In genomic region chr5:122726990-122727616, GRCh38 we compare ENCODE assay signal across 9 cellular contexts. TPM values are rescaled to one million over a fixed set of nuclear protein-coding genes. Genes with fewer than 3 reads are reported as not detected.
DNase-seq lines count a peak whose midpoint lies in the region; ATAC-seq, FAIRE-seq and TF ChIP-seq lines count a peak whose summit lies in the region.
"Had no signal": no experiment of that assay in that cellular context is flagged by ENCODE, and none has a peak within 500 bp of the region (broad histone marks: within the 10 kb centered on the region; RNA-seq: fewer than 3 reads in every experiment).

No MANE protein-coding gene starts in this region.

- peak; percentile 21 for FAIRE-seq in GM19239 (lab: Jason Lieb, UNC)
- FAIRE-seq in bronchial epithelial cell (lab: Jason Lieb, UNC), result no peak

- TF ChIP-seq POLR2A in vagina (IDR thresholded peaks at IDR 0.05), result no peak

- H3K27ac ChIP-seq in vagina, result no peak overlapping the region
- H3K27ac ChIP-seq in upper lobe of right lung, result no peak overlapping the region

- ATAC-seq in HG03342 (IDR thresholded peaks at IDR 0.05; ENCODE audit: unreplicated experiment), result peak; percentile 51
- no peak for ATAC-seq in GM21526 (IDR thresholded peaks at IDR 0.05; ENCODE audit: low FRiP score, unreplicated experiment)
- no peak for ATAC-seq in upper lobe of right lung

- H3K4me3 ChIP-seq in bronchial epithelial cell (ENCODE audit: low read depth, low read length) (no peak overlapping the region), vagina (no peak overlapping the region), upper lobe of right lung (no peak overlapping the region)

- TF ChIP-seq CTCF in bronchial epithelial cell (IDR thresholded peaks at IDR 0.05; ENCODE audit: insufficient read depth, low read length, severe bottlenecking) (no peak), vagina (IDR thresholded peaks at IDR 0.05) (no peak), upper lobe of right lung (IDR thresholded peaks at IDR 0.05) (no peak)

- H3K27me3 ChIP-seq in bronchial epithelial cell (ENCODE audit: control insufficient read depth, insufficient read depth, low read length) (no peaks in the 10 kb centered on the region), vagina (no peaks in the 10 kb centered on the region), upper lobe of right lung (no peaks in the 10 kb centered on the region)
- H3K27me3 ChIP-seq: BE2C had no signal

- intact Hi-C loops in vagina (cut with DNase I) (no loop called here), upper lobe of right lung (cut with DNase I) (no loop called here)

- DNase-seq in A172 (ENCODE audit: low spot score) (peak; percentile 48), GM19239 (ENCODE audit: insufficient read length, low spot score) (no peak), bronchial epithelial cell (ENCODE audit: low read depth) (peak; percentile 93), vagina (ENCODE audit: extremely low spot score in 2 of 2) (no peak), upper lobe of right lung (no peak)
- no peak for DNase-seq in activated naive CD4-positive, alpha-beta T cell (lab: John Stamatoyannopoulos, UW)
- DNase-seq: BE2C had no signal

- H3K9me3 ChIP-seq in vagina, result no peaks in the 10 kb centered on the region
- H3K9me3 ChIP-seq in upper lobe of right lung, result no peaks in the 10 kb centered on the region
- H3K9me3 ChIP-seq: BE2C had no signal

- no peaks in the 10 kb centered on the region for H3K36me3 ChIP-seq in bronchial epithelial cell (ENCODE audit: control insufficient read depth, insufficient read depth, low read length)
- no peaks in the 10 kb centered on the region for H3K36me3 ChIP-seq in vagina
- H3K36me3 ChIP-seq in upper lobe of right lung, result no peaks in the 10 kb centered on the region
- H3K36me3 ChIP-seq: BE2C had no signal

- H3K4me1 ChIP-seq in vagina (no peaks in the 10 kb centered on the region), upper lobe of right lung (no peaks in the 10 kb centered on the region)
- H3K4me1 ChIP-seq: BE2C had no signal

RNA-seq across cellular contexts. Expression of gene SNX2, which starts 47.8 kb away (rescaled TPM):
- 95.4 and 97.5 TPM in 2 replicates for total RNA-seq in A172 (2014; rRNA removed; shearing (Covaris generic))
- total RNA-seq in bronchial epithelial cell (48.4 and 62.7 TPM in 2 replicates), vagina (38.3 TPM), upper lobe of right lung (102 TPM)

Comparison
In these comparisons a context has a peak if more than half of its experiments do, and no peak if none do; other contexts are left out.
1. DNase-seq: peak in A172 (single experiment) and bronchial epithelial cell (single experiment); none in GM19239 (single experiment), activated naive CD4-positive, alpha-beta T cell (0 of 4), vagina (0 of 2) and upper lobe of right lung (single experiment).